ENCODE assay signal across 13 cellular contexts in the genomic region with DNA sequence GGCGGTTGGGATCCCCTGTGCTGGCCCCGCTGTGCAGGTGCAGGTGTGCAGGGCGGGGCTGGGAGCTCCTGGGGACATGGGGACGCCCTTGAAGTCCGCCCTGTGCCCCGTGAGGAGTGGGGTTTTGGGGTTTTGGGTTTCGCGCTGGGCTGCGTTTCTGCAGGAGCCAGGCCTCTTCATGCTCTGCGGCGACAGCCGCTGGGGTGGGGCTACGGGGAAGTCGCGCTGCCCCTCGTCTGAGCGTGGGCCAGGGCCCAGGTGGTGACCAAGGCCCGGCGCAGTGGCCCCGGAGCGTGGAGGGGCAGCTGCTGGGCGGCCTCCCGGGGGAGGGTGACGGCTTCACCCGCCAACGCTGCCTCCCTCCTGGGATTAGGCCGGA. TPM values are rescaled to one million over a fixed set of nuclear protein-coding genes. Genes with fewer than 3 reads are reported as not detected.
DNase-seq lines count a peak whose midpoint lies in the region; ATAC-seq and TF ChIP-seq lines count a peak whose summit lies in the region.
"Had no signal": no experiment of that assay in that cellular context is flagged by ENCODE, and none has a peak within 500 bp of the region (broad histone marks: within the 10 kb centered on the region; RNA-seq: fewer than 3 reads in every experiment).

No MANE protein-coding gene starts in this region.

- no peak overlapping the region for H3K4me3 ChIP-seq in BE2C (ENCODE audit: low read depth, low read length)
- H3K4me3 ChIP-seq in heart right ventricle: peak overlapping the region; percentile 10 to 68 (median 54)
- peak overlapping the region; percentile 61 for H3K4me3 ChIP-seq in parathyroid adenoma (ENCODE audit: low read depth, low read length)
- H3K4me3 ChIP-seq in PC-3 (ENCODE audit: low read length): no peak overlapping the region
- H3K4me3 ChIP-seq: GM23248 had no signal

- WGBS in heart right ventricle, 2 donors: 12 to 15% methylated on average over 18 to 27 of the region's 27 CpGs

- BruUV-seq in PC-3 (replicated peaks; lab: Mats Ljungman, UMichigan): no TSS peak

- no peaks in the 10 kb centered on the region for H3K79me2 ChIP-seq in parathyroid adenoma
- no peaks in the 10 kb centered on the region for H3K79me2 ChIP-seq in PC-3 (ENCODE audit: low read length)

- H3K9me3 ChIP-seq in BE2C: no peaks in the 10 kb centered on the region
- H3K9me3 ChIP-seq in heart right ventricle: no peaks in the 10 kb centered on the region
- no peaks in the 10 kb centered on the region for H3K9me3 ChIP-seq in parathyroid adenoma (ENCODE audit: control insufficient read depth, low read length)
- H3K9me3 ChIP-seq in PC-3 (ENCODE audit: low read length): no peaks in the 10 kb centered on the region

- H2AFZ ChIP-seq in parathyroid adenoma: peak overlapping the region; percentile 75
- H2AFZ ChIP-seq in PC-3 (ENCODE audit: low read length): no peak overlapping the region

- intact Hi-C loops in heart right ventricle (cut with DNase I) (loop anchor here in 2 of 10 donors (5.0 kb wide), 2 partner anchors 38 to 128 kb away; partner anchors contain the start of gene NDUFS6 (in 1 of the 2)), PC-3 (cut with micrococcal nuclease) (no loop called here)

- H3K27me3 ChIP-seq in BE2C: peaks cover 64% of the 10 kb centered on the region
- H3K27me3 ChIP-seq in heart right ventricle: peaks cover 0 to 43% (median 23%) of the 10 kb centered on the region in 7 donors
- H3K27me3 ChIP-seq in parathyroid adenoma (ENCODE audit: control insufficient read depth, insufficient read depth, low read length): no peaks in the 10 kb centered on the region
- peaks cover 9% of the 10 kb centered on the region for H3K27me3 ChIP-seq in PC-3 (ENCODE audit: low read length)

- POLR2A ChIA-PET in PC-3 (lab: Charles Lee; ENCODE audit: unreplicated experiment) (no interaction called here), HEK293T (lab: Yijun Ruan, JAX) (no interaction called here)

- H3K9ac ChIP-seq in parathyroid adenoma: peak overlapping the region; percentile 59
- H3K9ac ChIP-seq in PC-3 (ENCODE audit: low read length): no peak overlapping the region
- H3K9ac ChIP-seq: GM23248 had no signal

- H3K4me2 ChIP-seq in parathyroid adenoma (ENCODE audit: low read length): peak overlapping the region; percentile 75
- H3K4me2 ChIP-seq in PC-3 (ENCODE audit: low read length): no peak overlapping the region

- H3K9me2 ChIP-seq in PC-3 (replicated peaks; ENCODE audit: low read length): no peaks in the 10 kb centered on the region

- H3F3A ChIP-seq in PC-3 (ENCODE audit: low read length, unreplicated experiment): no peaks in the 10 kb centered on the region

- no peaks in the 10 kb centered on the region for H4K20me1 ChIP-seq in PC-3 (ENCODE audit: low read length)

- H3K4me1 ChIP-seq in BE2C (no peaks in the 10 kb centered on the region), heart right ventricle (peaks cover 0 to 15% (median 0%) of the 10 kb centered on the region in 9 donors), parathyroid adenoma (peaks cover 2% of the 10 kb centered on the region), PC-3 (ENCODE audit: insufficient read depth, low read length) (no peaks in the 10 kb centered on the region)

- H3K27ac ChIP-seq in heart right ventricle: peak overlapping the region; percentile 53 to 86 (median 84)
- peak overlapping the region; percentile 84 for H3K27ac ChIP-seq in parathyroid adenoma
- no peak overlapping the region for H3K27ac ChIP-seq in PC-3 (ENCODE audit: low read length)
- H3K27ac ChIP-seq: GM23248 had no signal

- DNase-seq in BE2C (peak; percentile 9), NCI-H69 (lab: John Stamatoyannopoulos, UW) (peak; percentile 16), heart right ventricle (no peak), PC-3 (no peak), NCI-H510A (lab: John Stamatoyannopoulos, UW) (no peak), HEK293T (ENCODE audit: extremely low spot score) (no peak)
- DNase-seq in effector CD4-positive, alpha-beta T cell: no peak
- DNase-seq: activated CD4-positive, CD25-positive, alpha-beta regulatory T cell treated with anti-CD3 and anti-CD28 coated beads, Interleukin-2, amount 50 U/mL, for 72 hours; naive B cell had no signal

- CTCF ChIA-PET in PC-3 (lab: Charles Lee) (no interaction called here), HEK293T (lab: Yijun Ruan, JAX) (no interaction called here)

- peak; percentile 26 to 69 (median 52) for ATAC-seq in heart right ventricle
- ATAC-seq in PC-3: no peak

- H3K36me3 ChIP-seq in BE2C (no peaks in the 10 kb centered on the region), heart right ventricle (peaks cover 0 to 5% (median 0%) of the 10 kb centered on the region in 9 donors), parathyroid adenoma (ENCODE audit: control insufficient read depth, insufficient read depth, low read length) (no peaks in the 10 kb centered on the region), PC-3 (ENCODE audit: low read depth, low read length) (no peaks in the 10 kb centered on the region)

- TF ChIP-seq CTCF in BE2C (IDR thresholded peaks at IDR 0.05; ENCODE audit: low read depth, low read length): no peak
- TF ChIP-seq CTCF in heart right ventricle (IDR thresholded peaks at IDR 0.05): no peak
- TF ChIP-seq CTCF in parathyroid adenoma (IDR thresholded peaks at IDR 0.05): no peak
- no peak for TF ChIP-seq CTCF in PC-3 (conservative IDR thresholded peaks at IDR 0.05; ENCODE audit: low read depth, low read length)

TF ChIP-seq in HEK293T, 16 proteins besides CTCF, POLR2A, EP300 and RAD21:
- TF ChIP-seq FOXA1 (IDR thresholded peaks at IDR 0.05): no peak
- no peak for TF ChIP-seq FOXK2 (IDR thresholded peaks at IDR 0.05)

RNA-seq across cellular contexts. Expression of gene IRX4, which starts 47.8 kb away (rescaled TPM):
- not detected for polyA plus RNA-seq in BE2C (2012; ENCODE audit: insufficient read depth, insufficient read length, low read depth)
- 10 to 100 TPM in 8 of 10 donors, 1 to 10 TPM in 2; 9.7 to 19.1 (median 11.7) TPM for total RNA-seq in heart right ventricle
- 10 to 100 TPM in 1 of 2 donors, 1 to 10 TPM in 1; 6.1 to 10.2 TPM for polyA plus RNA-seq in heart right ventricle
- 0.46 TPM in 1 of 2 replicates, not detected in the other for total RNA-seq in PC-3 (2014; rRNA removed)
- total RNA-seq: fibroblast of villous mesenchyme, GM23248 had no signal
- polyA plus RNA-seq: CD14-positive monocyte, GM23248 had no signal

Comparison
In these comparisons a context has a peak if more than half of its experiments do, and no peak if none do; other contexts are left out.
1. DNase-seq: peak in BE2C (single experiment) and NCI-H69 (single experiment); none in heart right ventricle (0 of 2), effector CD4-positive, alpha-beta T cell (single experiment), PC-3 (single experiment), NCI-H510A (single experiment) and HEK293T (single experiment).
2. H3K4me3 ChIP-seq: peak in heart right ventricle (10 of 10) and parathyroid adenoma (single experiment); none in BE2C (single experiment) and PC-3 (single experiment).